ENCODE assay signal across 25 cellular contexts in genomic region chr2:239728751-239729150, GRCh38.
A peak's percentile ranks its signal among the peaks of the same experiment; 100 is the strongest.
DNase-seq lines count a peak whose midpoint lies in the region; ATAC-seq, FAIRE-seq and TF ChIP-seq lines count a peak whose summit lies in the region.
"Had no signal": no experiment of that assay in that cellular context is flagged by ENCODE, and none has a peak within 500 bp of the region (broad histone marks: within the 10 kb centered on the region; RNA-seq: fewer than 3 reads in every experiment).

No MANE protein-coding gene starts in this region.

- peak; percentile 70 for FAIRE-seq in bronchial epithelial cell (lab: Jason Lieb, UNC)
- FAIRE-seq: GM12891, RCC 7860 had no signal

- intact Hi-C loops in lower lobe of right lung (cut with DNase I) (no loop called here), posterior vena cava (cut with DNase I) (no loop called here), upper lobe of right lung (cut with DNase I) (no loop called here)

- H3K9me3 ChIP-seq in lower lobe of right lung (no peaks in the 10 kb centered on the region), upper lobe of right lung (no peaks in the 10 kb centered on the region)
- H3K9me3 ChIP-seq: HAP-1 had no signal

- H3K27me3 ChIP-seq in bronchial epithelial cell (ENCODE audit: control insufficient read depth, insufficient read depth, low read length) (no peaks in the 10 kb centered on the region), lower lobe of right lung (ENCODE audit: low read depth) (peaks cover 3% of the 10 kb centered on the region), upper lobe of right lung (no peaks in the 10 kb centered on the region)

- TF ChIP-seq CTCF in bronchial epithelial cell (IDR thresholded peaks at IDR 0.05; ENCODE audit: insufficient read depth, low read length, severe bottlenecking) (no peak), lower lobe of right lung (IDR thresholded peaks at IDR 0.05) (no peak), upper lobe of right lung (IDR thresholded peaks at IDR 0.05) (no peak)

- DNase-seq in bronchial epithelial cell (ENCODE audit: low read depth) (no peak), lower lobe of right lung (peak; percentile 31), posterior vena cava (ENCODE audit: low spot score) (peak; percentile 75), upper lobe of right lung (peak; percentile 42), HEK293T (ENCODE audit: extremely low spot score) (no peak), A172 (ENCODE audit: low spot score) (no peak), NCI-H2227 (lab: John Stamatoyannopoulos, UW; ENCODE audit: unreplicated experiment) (no peak)
- DNase-seq: CD8-positive, alpha-beta T cell; DMS 273 treated with DMSO at 0.1 percent for 48 hours; DMS79 treated with DMSO at 0.1 percent for 48 hours; GF-D8; GOT3; NCI-H1048; NCI-H1417 treated with DMSO at 0.1 percent for 48 hours; NCI-H1694 treated with DMSO at 0.1 percent for 48 hours; NCI-H2081 treated with DMSO at 0.1 percent for 48 hours; NCI-H2171; NCI-H524 treated with DMSO at 0.1 percent for 48 hours; NCI-H774; SHP77 had no signal

- H3K4me1 ChIP-seq in lower lobe of right lung (no peaks in the 10 kb centered on the region), upper lobe of right lung (no peaks in the 10 kb centered on the region)
- H3K4me1 ChIP-seq: HAP-1 had no signal

- no peaks in the 10 kb centered on the region for H3K36me3 ChIP-seq in bronchial epithelial cell (ENCODE audit: control insufficient read depth, insufficient read depth, low read length)
- H3K36me3 ChIP-seq in lower lobe of right lung: no peaks in the 10 kb centered on the region
- H3K36me3 ChIP-seq in upper lobe of right lung: no peaks in the 10 kb centered on the region
- H3K36me3 ChIP-seq: HAP-1 had no signal

- POLR2A ChIA-PET in HEK293T (lab: Yijun Ruan, JAX): no interaction called here

- CTCF ChIA-PET in HEK293T (lab: Yijun Ruan, JAX): interaction anchor here (0.6 kb wide), 1 partner anchor 42 kb away, joined by 3 read pairs; no protein-coding TSS in a partner anchor

- no peak overlapping the region for H3K27ac ChIP-seq in lower lobe of right lung
- H3K27ac ChIP-seq in upper lobe of right lung: no peak overlapping the region
- H3K27ac ChIP-seq: C4-2B, KMS-11 had no signal

- H3K4me3 ChIP-seq in bronchial epithelial cell (ENCODE audit: low read depth, low read length) (no peak overlapping the region), lower lobe of right lung (no peak overlapping the region), upper lobe of right lung (no peak overlapping the region)
- H3K4me3 ChIP-seq: HAP-1 had no signal

- ATAC-seq in lower lobe of right lung (no peak), upper lobe of right lung (no peak)
- ATAC-seq: CD8-positive, alpha-beta T cell had no signal

TF ChIP-seq in HEK293T, 16 proteins besides CTCF, POLR2A, EP300 and RAD21:
- no peak for TF ChIP-seq LEF1 (IDR thresholded peaks at IDR 0.05; ENCODE audit: borderline replicate concordance)
- TF ChIP-seq HDGF (IDR thresholded peaks at IDR 0.05; ENCODE audit: borderline replicate concordance): no peak

Comparison
In these comparisons a context has a peak if more than half of its experiments do, and no peak if none do; other contexts are left out.
1. DNase-seq: peak in lower lobe of right lung (single experiment), posterior vena cava (single experiment) and upper lobe of right lung (single experiment); none in bronchial epithelial cell (single experiment), HEK293T (single experiment), A172 (single experiment) and NCI-H2227 (single experiment).